ENCODE assay signal across 19 cellular contexts in genomic region chr22:20226077-20226716, GRCh38. TPM values are rescaled to one million over a fixed set of nuclear protein-coding genes. Genes with fewer than 3 reads are reported as not detected.
DNase-seq lines count a peak whose midpoint lies in the region; FAIRE-seq and TF ChIP-seq lines count a peak whose summit lies in the region.
"Had no signal": no experiment of that assay in that cellular context is flagged by ENCODE, and none has a peak within 500 bp of the region (broad histone marks: within the 10 kb centered on the region; RNA-seq: fewer than 3 reads in every experiment).

No MANE protein-coding gene starts in this region.

- H3K9me3 ChIP-seq in H1 (ENCODE audit: insufficient read depth in 2 of 2, low read depth in 1 of 2, low read length in 1 of 2) (peaks cover 3 to 5% of the 10 kb centered on the region in 2 experiments; a peak in 2 of 4 replicates), neural progenitor cell (ENCODE audit: low read depth) (no peaks in the 10 kb centered on the region)

- H2BK120ac ChIP-seq in H1 (replicated peaks; ENCODE audit: low read depth, low read length), result no peak overlapping the region

- no peak overlapping the region for H3K18ac ChIP-seq in H1 (ENCODE audit: extremely low read depth, low read length)

- no peak for TF ChIP-seq RAD21 in H1 (IDR thresholded peaks at IDR 0.05 in 1 of 2, conservative IDR thresholded peaks at IDR 0.05 in 1 of 2; ENCODE audit: low read depth in 2 of 2, low read length in 2 of 2)

- H2BK5ac ChIP-seq in H1 (ENCODE audit: low read depth, low read length), result peak overlapping the region; percentile 52

- DNase-seq in SK-N-DZ (ENCODE audit: low spot score) (peak; percentile 49), H1 (ENCODE audit: low read depth in 1 of 2, low spot score in 2 of 2) (no peak), neural progenitor cell (ENCODE audit: low spot score) (peak; percentile 31), foreskin fibroblast (no peak), nephron progenitor cell (no peak), mesenteric fat pad (ENCODE audit: low spot score) (no peak)
- no peak for DNase-seq in stimulated activated CD4-positive, alpha-beta T cell treated with anti-CD3 and anti-CD28 coated beads, Interleukin-4, amount 100 ng/mL, for 4 hours
- DNase-seq: CD4-positive, alpha-beta T cell; CD8-positive, alpha-beta memory T cell; DMS 273 treated with DMSO at 0.1 percent for 48 hours; DMS79; EL; GDM1; H9 had no signal

- H2BK20ac ChIP-seq in H1 (ENCODE audit: low read length), result no peak overlapping the region

- H4K8ac ChIP-seq in H1 (ENCODE audit: extremely low read depth, insufficient read depth, low read length), result peak overlapping the region; percentile 65; the same call in 1 of the 2 replicates

- no peak overlapping the region for H3K14ac ChIP-seq in H1 (ENCODE audit: insufficient read length)

- H3K27me3 Mint-ChIP-seq in neural progenitor cell (ENCODE audit: insufficient read depth, low read depth) (peaks cover 19% of the 10 kb centered on the region), nephron progenitor cell (ENCODE audit: low read depth, poor library complexity) (peaks cover 18% of the 10 kb centered on the region)
- H3K27me3 Mint-ChIP-seq: B cell; CD4-positive, alpha-beta T cell; CD8-positive, alpha-beta memory T cell had no signal

- no peak overlapping the region for H3K56ac ChIP-seq in H1 (replicated peaks; ENCODE audit: insufficient read length, low read depth, low read length)

- H3K9me3 Mint-ChIP-seq in neural progenitor cell, result peaks cover 10% of the 10 kb centered on the region
- no peaks in the 10 kb centered on the region for H3K9me3 Mint-ChIP-seq in nephron progenitor cell
- H3K9me3 Mint-ChIP-seq: CD4-positive, alpha-beta T cell; CD8-positive, alpha-beta memory T cell had no signal

- H4K20me1 ChIP-seq in H1 (replicated peaks in 1 of 2; ENCODE audit: control insufficient read depth in 1 of 2, insufficient read depth in 2 of 2, low read length in 2 of 2) (peaks cover 0 to 11% of the 10 kb centered on the region in 2 experiments), neural progenitor cell (ENCODE audit: low read depth) (no peaks in the 10 kb centered on the region)
- H4K20me1 ChIP-seq: BLaER1 treated with 17β-estradiol and CSF1 and Interleukin-3, amounts not matched to agents 10 nM and 100 nM had no signal

- H3K27me3 ChIP-seq in H1 (replicated peaks in 1 of 4; ENCODE audit: control insufficient read depth in 3 of 4, extremely low read depth in 1 of 4, insufficient read depth in 3 of 4, low read length in 3 of 4) (no peaks in the 10 kb centered on the region), neural progenitor cell (no peaks in the 10 kb centered on the region)

- H3K4me3 Mint-ChIP-seq in neural progenitor cell (no peak overlapping the region), nephron progenitor cell (no peak overlapping the region)
- H3K4me3 Mint-ChIP-seq: B cell; CD14-positive monocyte; CD4-positive, alpha-beta T cell; CD8-positive, alpha-beta memory T cell; H9 had no signal

- 87% methylated on average over 12 of the region's 14 CpGs; no CpG with 5 or more reads in 1 of the 2 experiments for WGBS in H1 (ENCODE audit: extremely low coverage in 1 of 2, insufficient coverage in 1 of 2, insufficient read length in 1 of 2, insufficient replicate concordance in 2 of 2, low coverage in 1 of 2, low lambda C conversion rate in 2 of 2, missing lambda C conversion rate in 1 of 2), 2 experiments

- FAIRE-seq in H1 (lab: Jason Lieb, UNC), result no peak
- FAIRE-seq: D721Med, GM12878 had no signal

- TF ChIP-seq POLR2A in H1 (IDR thresholded peaks at IDR 0.05; ENCODE audit: control extremely low read depth in 1 of 2, low read depth in 2 of 2, low read length in 2 of 2), result no peak

- peak overlapping the region; percentile 30 for H4K5ac ChIP-seq in H1 (ENCODE audit: insufficient read length, low read depth, low read length)

- H3K4me3 ChIP-seq in H1 (ENCODE audit: extremely low read depth in 1 of 4, insufficient read depth in 2 of 4, low read depth in 3 of 4, low read length in 4 of 4) (no peak overlapping the region), neural progenitor cell (no peak overlapping the region), foreskin fibroblast (ENCODE audit: low read depth in 1 of 2, low read length in 2 of 2) (no peak overlapping the region)
- H3K4me3 ChIP-seq: BLaER1 treated with 17β-estradiol and CSF1 and Interleukin-3, amounts not matched to agents 10 nM and 100 nM; GM12878 had no signal

- peak overlapping the region; percentile 73 for H4K91ac ChIP-seq in H1 (replicated peaks; ENCODE audit: insufficient read length, low read length)

- TF ChIP-seq CTCF in H1 (IDR thresholded peaks at IDR 0.05; ENCODE audit: control extremely low read depth in 1 of 3, insufficient read depth in 1 of 3, low read depth in 1 of 3, low read length in 3 of 3) (no peak), neural progenitor cell (IDR thresholded peaks at IDR 0.05) (no peak), foreskin fibroblast (IDR thresholded peaks at IDR 0.05; ENCODE audit: low read depth, low read length) (no peak), nephron progenitor cell (IDR thresholded peaks at IDR 0.05) (no peak)

- H2BK12ac ChIP-seq in H1 (ENCODE audit: low read depth, low read length), result no peak overlapping the region; the same call in 1 of the 2 replicates

- no peaks in the 10 kb centered on the region for H3K36me3 ChIP-seq in H1 (ENCODE audit: control insufficient read depth in 2 of 4, insufficient read depth in 4 of 4, low read length in 3 of 4)
- no peaks in the 10 kb centered on the region for H3K36me3 ChIP-seq in neural progenitor cell
- H3K36me3 ChIP-seq: BLaER1 treated with 17β-estradiol and CSF1 and Interleukin-3, amounts not matched to agents 10 nM and 100 nM had no signal

- H3K79me2 ChIP-seq in H1 (ENCODE audit: control insufficient read depth in 1 of 2, insufficient read depth in 2 of 2, low read length in 2 of 2) (no peaks in the 10 kb centered on the region), neural progenitor cell (ENCODE audit: low read depth) (no peaks in the 10 kb centered on the region)

- H3F3A ChIP-seq in neural progenitor cell (ENCODE audit: low read depth), result peaks cover 12% of the 10 kb centered on the region

- no peak overlapping the region for H2AFZ ChIP-seq in H1 (ENCODE audit: low read length)
- peak overlapping the region; percentile 42 for H2AFZ ChIP-seq in neural progenitor cell (replicated peaks)

- no peak overlapping the region for H3K4ac ChIP-seq in H1 (replicated peaks; ENCODE audit: insufficient read length, low read depth, low read length)

- no peak overlapping the region for H2BK15ac ChIP-seq in H1 (ENCODE audit: low read length)

- no peaks in the 10 kb centered on the region for H3K36me3 Mint-ChIP-seq in neural progenitor cell
- no peaks in the 10 kb centered on the region for H3K36me3 Mint-ChIP-seq in nephron progenitor cell (ENCODE audit: low read depth)
- H3K36me3 Mint-ChIP-seq: CD14-positive monocyte; CD8-positive, alpha-beta memory T cell had no signal

- H2AK5ac ChIP-seq in H1 (ENCODE audit: low read depth, low read length), result no peak overlapping the region

- H3K27ac ChIP-seq in H1 (ENCODE audit: low read depth, low read length) (no peak overlapping the region), neural progenitor cell (no peak overlapping the region)
- H3K27ac ChIP-seq: BLaER1 treated with 17β-estradiol and CSF1 and Interleukin-3, amounts not matched to agents 10 nM and 100 nM had no signal

- CTCF ChIA-PET in H1 (lab: Charles Lee; ENCODE audit: partially characterized antibody), result interaction anchor here (1.1 to 5.8 kb wide), 5 partner anchors 12 to 69 kb away, joined by 3 to 46 read pairs (median 6); no protein-coding TSS in a partner anchor

- H3K4me1 Mint-ChIP-seq in neural progenitor cell, result peaks cover 22% of the 10 kb centered on the region
- H3K4me1 Mint-ChIP-seq in nephron progenitor cell, result peaks cover 43% of the 10 kb centered on the region
- H3K4me1 Mint-ChIP-seq: B cell; CD14-positive monocyte; CD8-positive, alpha-beta memory T cell had no signal

- H3K9ac ChIP-seq in H1 (replicated peaks in 1 of 4; ENCODE audit: extremely low read depth in 1 of 4, low read depth in 3 of 4, low read length in 3 of 4), result no peak overlapping the region
- H3K9ac ChIP-seq in neural progenitor cell, result no peak overlapping the region

- 0 out of 2 replicates have a peak, but pooled peaks cover 4% of the 10 kb centered on the region for H3K23me2 ChIP-seq in H1 (ENCODE audit: low read depth, low read length)

- no peak overlapping the region for H3K27ac Mint-ChIP-seq in neural progenitor cell
- H3K27ac Mint-ChIP-seq in nephron progenitor cell, result no peak overlapping the region
- H3K27ac Mint-ChIP-seq: B cell; CD14-positive monocyte; CD4-positive, alpha-beta T cell had no signal

- H3K79me1 ChIP-seq in H1 (ENCODE audit: low read depth, low read length), result no peaks in the 10 kb centered on the region

- H3K4me2 ChIP-seq in H1 (ENCODE audit: insufficient read depth in 1 of 2, low read depth in 2 of 2, low read length in 2 of 2) (no peak overlapping the region), neural progenitor cell (no peak overlapping the region)
- H3K4me2 ChIP-seq: BLaER1 treated with 17β-estradiol and CSF1 and Interleukin-3, amounts not matched to agents 10 nM and 100 nM had no signal

- POLR2A ChIA-PET in H1 (lab: Charles Lee; ENCODE audit: partially characterized antibody), result no interaction called here

- H3K23ac ChIP-seq in H1 (ENCODE audit: insufficient read length), result no peak overlapping the region

- TF ChIP-seq EP300 in H1 (IDR thresholded peaks at IDR 0.05; ENCODE audit: borderline replicate concordance in 1 of 2, low read depth in 2 of 2, low read length in 2 of 2), result no peak

- peaks cover 0 to 3% (median 0%) of the 10 kb centered on the region in 4 experiments; a peak in 2 of 7 replicates for H3K4me1 ChIP-seq in H1 (replicated peaks in 1 of 4; ENCODE audit: control insufficient read depth in 3 of 4, insufficient read depth in 4 of 4, low read length in 3 of 4)
- no peaks in the 10 kb centered on the region for H3K4me1 ChIP-seq in neural progenitor cell

TF ChIP-seq in H1, 55 proteins besides CTCF, POLR2A, EP300 and RAD21 (continues in another document):
- TF ChIP-seq CREB1 (IDR thresholded peaks at IDR 0.05), result no peak
- TF ChIP-seq ASH2L (IDR thresholded peaks at IDR 0.05; ENCODE audit: low read length), result no peak
- TF ChIP-seq RFX5 (IDR thresholded peaks at IDR 0.05; ENCODE audit: borderline replicate concordance, low read depth, low read length), result no peak

RNA-seq across cellular contexts. Expression of gene RTN4R, which starts 41.9 kb away (rescaled TPM):
- polyA plus RNA-seq in SK-N-DZ (2014; cell fraction: cytosol; rRNA removed), result 10.6 and 16.7 TPM in 2 replicates
- 8.3 and 9.4 TPM in 2 replicates for polyA plus RNA-seq in SK-N-DZ (2014; cell fraction: nucleus; rRNA removed)
- total RNA-seq in H1 (2021; fragmentation: NEBNext Ultra II Directional; extraction: Animal tissue kit (Norgen Biotek cat#: 25700)), result 21.8 and 22.5 TPM in 2 replicates
- 41.3 and 51.5 TPM in 2 replicates for polyA plus RNA-seq in H1 (2011; rRNA removed)
- 24.6 TPM for polyA plus RNA-seq in H1 (2011; cell fraction: cytosol; rRNA removed)
- 24.0 TPM for polyA plus RNA-seq in H1 (2011; cell fraction: nucleus; rRNA removed)
- 11.0 to 25.6 TPM (median 23.1 TPM) in 4 replicates for polyA plus RNA-seq in H1 (2012, experiment 1 of 2)
- 19.1 TPM for polyA plus RNA-seq in H1 (2012, experiment 2 of 2)
- 30.2 TPM for polyA plus RNA-seq in H1 (2013, experiment 1 of 2)
- polyA plus RNA-seq in H1 (2013, experiment 2 of 2), result 29.2 TPM
- 10.5 and 13.6 TPM in 2 replicates for polyA minus RNA-seq in H1 (2011; rRNA and poly(A)+ RNA removed)
- polyA minus RNA-seq in H1 (2011; cell fraction: cytosol; rRNA and poly(A)+ RNA removed), result 23.1 TPM
- 9.8 TPM for polyA minus RNA-seq in H1 (2011; cell fraction: nucleus; rRNA and poly(A)+ RNA removed)
- 6.3 and 20.9 TPM in 2 replicates for total RNA-seq in neural progenitor cell (ENCODE audit: low replicate concordance)
- 0.55 TPM for total RNA-seq in mesenteric fat pad
- polyA plus RNA-seq: CD14-positive monocyte had no signal

Comparison
In these comparisons a context has a peak if more than half of its experiments do, and no peak if none do; other contexts are left out.
1. DNase-seq: peak in SK-N-DZ (single experiment) and neural progenitor cell (single experiment); none in H1 (0 of 2), foreskin fibroblast (0 of 2), stimulated activated CD4-positive, alpha-beta T cell treated with anti-CD3 and anti-CD28 coated beads, Interleukin-4, amount 100 ng/mL, for 4 hours (0 of 2), nephron progenitor cell (single experiment) and mesenteric fat pad (single experiment).